In genomic region chr3:52120576-52121458, GRCh38 we compare ENCODE assay signal across 12 cellular contexts. TPM values are rescaled to one million over a fixed set of nuclear protein-coding genes. Genes with fewer than 3 reads are reported as not detected.
A peak's percentile ranks its signal among the peaks of the same experiment; 100 is the strongest.
DNase-seq lines count a peak whose midpoint lies in the region; ATAC-seq and TF ChIP-seq lines count a peak whose summit lies in the region.
"Had no signal": no experiment of that assay in that cellular context is flagged by ENCODE, and none has a peak within 500 bp of the region (broad histone marks: within the 10 kb centered on the region; RNA-seq: fewer than 3 reads in every experiment).

No MANE protein-coding gene starts in this region.

- H3K27me3 Mint-ChIP-seq in dendritic cell treated with granulocyte-macrophage colony-stimulating factor and Interleukin-4, amounts not matched to agents 40 ng/mL and 50 ng/mL, for 4 days = no peaks in the 10 kb centered on the region
- H3K27me3 Mint-ChIP-seq in nephron progenitor cell (ENCODE audit: low read depth, poor library complexity) = no peaks in the 10 kb centered on the region
- H3K27me3 Mint-ChIP-seq: central memory CD8-positive, alpha-beta T cell had no signal

- H3K4me3 ChIP-seq in psoas muscle = no peak overlapping the region
- H3K4me3 ChIP-seq: thoracic aorta had no signal

- H3K4me3 Mint-ChIP-seq in dendritic cell treated with granulocyte-macrophage colony-stimulating factor and Interleukin-4, amounts not matched to agents 40 ng/mL and 50 ng/mL, for 4 days = peak overlapping the region; percentile 13
- no peak overlapping the region for H3K4me3 Mint-ChIP-seq in nephron progenitor cell
- H3K4me3 Mint-ChIP-seq: central memory CD8-positive, alpha-beta T cell; H9 had no signal

- no peaks in the 10 kb centered on the region for H3K4me1 ChIP-seq in psoas muscle

- no peak for TF ChIP-seq CTCF in psoas muscle (IDR thresholded peaks at IDR 0.05)
- no peak for TF ChIP-seq CTCF in nephron progenitor cell (IDR thresholded peaks at IDR 0.05)

- H3K4me1 Mint-ChIP-seq in dendritic cell treated with granulocyte-macrophage colony-stimulating factor and Interleukin-4, amounts not matched to agents 40 ng/mL and 50 ng/mL, for 4 days (ENCODE audit: low read depth) = peaks cover 76% of the 10 kb centered on the region
- peaks cover 11% of the 10 kb centered on the region for H3K4me1 Mint-ChIP-seq in nephron progenitor cell
- H3K4me1 Mint-ChIP-seq: central memory CD8-positive, alpha-beta T cell; H9 had no signal

- no peaks in the 10 kb centered on the region for H3K36me3 ChIP-seq in psoas muscle (ENCODE audit: insufficient read depth in 1 of 2, low read depth in 1 of 2)
- H3K36me3 ChIP-seq: thoracic aorta had no signal

- intact Hi-C loops in dendritic cell treated with granulocyte-macrophage colony-stimulating factor and Interleukin-4, amounts not matched to agents 40 ng/mL and 50 ng/mL, for 4 days (cut with micrococcal nuclease) = loop anchor here (1.0 to 5.0 kb wide), 2 partner anchors 34 to 66 kb away; no protein-coding TSS in a partner anchor
- intact Hi-C loops in psoas muscle (cut with DNase I) = loop anchor here (2.0 to 5.0 kb wide), 3 partner anchors 49 to 119 kb away; no protein-coding TSS in a partner anchor

- H3K27ac Mint-ChIP-seq in dendritic cell treated with granulocyte-macrophage colony-stimulating factor and Interleukin-4, amounts not matched to agents 40 ng/mL and 50 ng/mL, for 4 days = peak overlapping the region; percentile 92
- no peak overlapping the region for H3K27ac Mint-ChIP-seq in nephron progenitor cell
- H3K27ac Mint-ChIP-seq: H9 had no signal

- peak; percentile 22 for ATAC-seq in GM18502 (IDR thresholded peaks at IDR 0.05; ENCODE audit: poor library complexity, unreplicated experiment)
- ATAC-seq in HG03095 (IDR thresholded peaks at IDR 0.05; ENCODE audit: unreplicated experiment) = peak; percentile 17
- ATAC-seq in psoas muscle = no peak

- peak in 1 of 2 donors; percentile 35 for DNase-seq in psoas muscle
- DNase-seq in nephron progenitor cell = no peak
- DNase-seq in NOMO-1 treated with dmso at 0.1 percent for 144 hours (lab: John Stamatoyannopoulos, UW; ENCODE audit: unreplicated experiment) = no peak
- DNase-seq in C1 segment of cervical spinal cord (lab: John Stamatoyannopoulos, UW) = no peak
- no peak for DNase-seq in ecto neural progenitor cell (ENCODE audit: low spot score)
- DNase-seq: H9, NCI-H774 had no signal

- no peaks in the 10 kb centered on the region for H3K27me3 ChIP-seq in psoas muscle (ENCODE audit: insufficient read depth in 3 of 3, low read length in 2 of 3)

- H3K9me3 ChIP-seq in psoas muscle = no peaks in the 10 kb centered on the region
- H3K9me3 ChIP-seq: thoracic aorta had no signal

- peaks cover 2% of the 10 kb centered on the region for H3K36me3 Mint-ChIP-seq in dendritic cell treated with granulocyte-macrophage colony-stimulating factor and Interleukin-4, amounts not matched to agents 40 ng/mL and 50 ng/mL, for 4 days (ENCODE audit: low read depth)
- H3K36me3 Mint-ChIP-seq in nephron progenitor cell (ENCODE audit: low read depth) = peaks cover 26% of the 10 kb centered on the region

- 77 to 84% (median 80%) methylated on average over 3 of the region's 3 CpGs for WGBS in psoas muscle, 3 donors

- H3K27ac ChIP-seq in psoas muscle = peak overlapping the region; percentile 46

- no peaks in the 10 kb centered on the region for H3K9me3 Mint-ChIP-seq in dendritic cell treated with granulocyte-macrophage colony-stimulating factor and Interleukin-4, amounts not matched to agents 40 ng/mL and 50 ng/mL, for 4 days
- H3K9me3 Mint-ChIP-seq in nephron progenitor cell = no peaks in the 10 kb centered on the region
- H3K9me3 Mint-ChIP-seq: central memory CD8-positive, alpha-beta T cell; H9 had no signal

RNA-seq across cellular contexts. Expression of gene POC1A, which starts 33.4 kb away (rescaled TPM):
- total RNA-seq in psoas muscle = 1 to 10 TPM; 1.1 to 3.2 (median 1.6) TPM
- polyA plus RNA-seq in psoas muscle = 1 to 10 TPM in 2 of 3 donors, under 1 TPM in 1; 0.87 to 2.9 (median 2.1) TPM

Comparison
In these comparisons a context has a peak if more than half of its experiments do, and no peak if none do; other contexts are left out.
1. ATAC-seq: peak in GM18502 (single experiment) and HG03095 (single experiment); none in psoas muscle (0 of 4).